Comparison of ENCODE assay signal across 28 cellular contexts in genomic region chr14:22416193-22416592, GRCh38.
"Had no signal": no experiment of that assay in that cellular context is flagged by ENCODE, and none has a peak within 500 bp of the region (broad histone marks: within the 10 kb centered on the region; RNA-seq: fewer than 3 reads in every experiment).

No MANE protein-coding gene starts in this region.

- H3K27me3 Mint-ChIP-seq: stimulated activated naive CD8-positive, alpha-beta T cell treated with anti-CD3 and anti-CD28 coated beads, Interleukin-15, amount 100 ng/mL, for 72 hours had no signal

- H3K4me1 ChIP-seq: left ventricle myocardium inferior, right atrium auricular region, right lobe of liver, tibial nerve, vagina had no signal

- DNase-seq: hippocampal formation; kidney; left colon; left ventricle myocardium inferior; mesendoderm; naive B cell; occipital lobe; ovary; right lobe of liver; stimulated activated CD4-positive, alpha-beta T cell treated with anti-CD3 and anti-CD28 coated beads, Interleukin-1b, Interleukin-23, amount 100 ng/mL, for 48 hours; stimulated activated CD4-positive, alpha-beta T cell treated with anti-CD3 and anti-CD28 coated beads, Interleukin-2, amount 100 ng/mL, for 48 hours; stimulated activated CD4-positive, alpha-beta T cell treated with anti-CD3 and anti-CD28 coated beads, Interleukin-4, amount 100 ng/mL, for 4 hours; stimulated activated CD8-positive, alpha-beta memory T cell treated with anti-CD3 and anti-CD28 coated beads, Interleukin-4, amount 100 ng/mL, for 48 hours; stimulated activated naive CD4-positive, alpha-beta T cell treated with Interleukin-2 at 50 U/mL for 16 hours; stimulated activated naive CD8-positive, alpha-beta T cell treated with anti-CD3 and anti-CD28 coated beads, Interleukin-15, amount 100 ng/mL, for 72 hours; substantia nigra; upper lobe of left lung had no signal

- H3K4me2 ChIP-seq: neural progenitor cell, smooth muscle cell had no signal

- H3K4me3 Mint-ChIP-seq: mesothelial cell of epicardium; nephron; neural progenitor cell; stimulated activated memory B cell treated with anti-CD40 and anti-IgM and Interleukin-4, amounts not matched to agents 10 μg/mL and 1 μg/mL and 100 μg/mL, for 72 hours; stimulated activated naive CD8-positive, alpha-beta T cell treated with anti-CD3 and anti-CD28 coated beads, Interleukin-15, amount 100 ng/mL, for 72 hours had no signal

- H3K27me3 ChIP-seq: neural progenitor cell, neutrophil, ovary, right atrium auricular region, right lobe of liver, tibial nerve, upper lobe of left lung, vagina had no signal

- ATAC-seq: left colon; right lobe of liver; stimulated activated memory B cell treated with anti-CD40 and anti-IgM and Interleukin-4, amounts not matched to agents 10 μg/mL and 1 μg/mL and 100 μg/mL, for 72 hours; stimulated activated naive CD8-positive, alpha-beta T cell treated with anti-CD3 and anti-CD28 coated beads, Interleukin-15, amount 100 ng/mL, for 72 hours had no signal

- H3K4me1 Mint-ChIP-seq: stimulated activated naive CD8-positive, alpha-beta T cell treated with anti-CD3 and anti-CD28 coated beads, Interleukin-15, amount 100 ng/mL, for 72 hours had no signal

- H3K9me3 ChIP-seq: left ventricle myocardium inferior, neutrophil, ovary, right atrium auricular region, right lobe of liver, tibial nerve, upper lobe of left lung, vagina had no signal

- H3K9me3 Mint-ChIP-seq: naive B cell; stimulated activated memory B cell treated with anti-CD40 and anti-IgM and Interleukin-4, amounts not matched to agents 10 μg/mL and 1 μg/mL and 100 μg/mL, for 72 hours; stimulated activated naive CD8-positive, alpha-beta T cell treated with anti-CD3 and anti-CD28 coated beads, Interleukin-15, amount 100 ng/mL, for 72 hours had no signal

- H3K27ac Mint-ChIP-seq: neural progenitor cell; progenitor cell of endocrine pancreas; stimulated activated memory B cell treated with anti-CD40 and anti-IgM and Interleukin-4, amounts not matched to agents 10 μg/mL and 1 μg/mL and 100 μg/mL, for 72 hours; stimulated activated naive CD8-positive, alpha-beta T cell treated with anti-CD3 and anti-CD28 coated beads, Interleukin-15, amount 100 ng/mL, for 72 hours had no signal

- H3K36me3 Mint-ChIP-seq: mesothelial cell of epicardium; naive B cell; stimulated activated memory B cell treated with anti-CD40 and anti-IgM and Interleukin-4, amounts not matched to agents 10 μg/mL and 1 μg/mL and 100 μg/mL, for 72 hours had no signal

- H3K36me3 ChIP-seq: left ventricle myocardium inferior, neural progenitor cell, neutrophil, ovary, right atrium auricular region, right lobe of liver, tibial nerve, upper lobe of left lung, vagina had no signal

- H3K9ac ChIP-seq: neural progenitor cell had no signal

- H3K27ac ChIP-seq: left ventricle myocardium inferior, neural progenitor cell, neutrophil, ovary, right atrium auricular region, right lobe of liver, tibial nerve, upper lobe of left lung, vagina had no signal

- H3K4me3 ChIP-seq: left ventricle myocardium inferior, lung, neural progenitor cell, ovary, right atrium auricular region, right lobe of liver, smooth muscle cell, tibial nerve, upper lobe of left lung, vagina had no signal
